In the genomic region with DNA sequence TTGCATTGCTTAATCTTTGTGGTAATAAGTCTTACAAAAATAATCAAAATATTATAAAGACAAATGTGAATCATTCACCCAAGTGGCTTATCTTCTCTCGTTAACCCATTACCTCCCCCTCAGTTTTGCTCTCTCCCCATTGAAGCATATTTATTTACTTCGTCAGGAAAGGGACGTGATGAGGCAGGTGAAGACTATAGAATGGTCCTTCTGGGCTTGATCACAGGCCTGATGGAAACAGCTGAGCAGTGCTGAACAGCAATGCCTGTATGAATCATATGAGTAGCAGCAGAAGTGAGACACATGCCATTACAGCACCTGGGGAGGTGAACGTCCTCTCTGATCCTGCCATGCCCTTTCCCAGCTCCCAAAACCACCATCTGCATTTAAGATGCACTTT, we compare ENCODE assay signal across 30 cellular contexts.
"Had no signal": no experiment of that assay in that cellular context is flagged by ENCODE, and none has a peak within 500 bp of the region (broad histone marks: within the 10 kb centered on the region; RNA-seq: fewer than 3 reads in every experiment).

No MANE protein-coding gene starts in this region.

- H3K9me3 ChIP-seq: gastroesophageal sphincter, right lobe of liver, uterus had no signal

- H3K27ac ChIP-seq: right lobe of liver, VCaP had no signal

- H3K36me3 ChIP-seq: gastroesophageal sphincter, right lobe of liver, uterus had no signal

- H3K4me1 ChIP-seq: right lobe of liver had no signal

- H3K4me3 ChIP-seq: gastroesophageal sphincter, right lobe of liver, skin epidermis, uterus had no signal

- H3K4me3 Mint-ChIP-seq: activated CD4-positive, alpha-beta memory T cell treated with anti-CD3 and anti-CD28 coated beads, Interleukin-2, amount 10 ng/mL, durations not matched to agents 7 days and 5 days; activated CD4-positive, alpha-beta T cell treated with anti-CD3 and anti-CD28 coated beads, Interleukin-2, amount 10 ng/mL, durations not matched to agents 7 days and 5 days; activated T-cell treated with anti-CD3 and anti-CD28 coated beads, Interleukin-2, amount 50 U/mL, for 24 hours; mesothelial cell of epicardium; naive thymus-derived CD4-positive, alpha-beta T cell; stimulated activated effector memory CD8-positive, alpha-beta T cell treated with anti-CD3 and anti-CD28 coated beads, Interleukin-12 subunit alpha, Interleukin-12 subunit beta, amount 100 ng/mL, for 72 hours; stimulated activated naive CD8-positive, alpha-beta T cell treated with anti-CD3 and anti-CD28 coated beads, Interleukin-15, Interleukin-2, amounts not matched to agents 100 ng/mL and 50 ng/mL, for 24 hours; type B pancreatic cell had no signal

- H3K27me3 ChIP-seq: gastroesophageal sphincter, right lobe of liver, uterus had no signal

- H3K9me3 Mint-ChIP-seq: activated CD4-positive, alpha-beta memory T cell treated with anti-CD3 and anti-CD28 coated beads, Interleukin-2, amount 10 ng/mL, durations not matched to agents 7 days and 5 days; stimulated activated effector memory CD8-positive, alpha-beta T cell treated with anti-CD3 and anti-CD28 coated beads, Interleukin-12 subunit alpha, Interleukin-12 subunit beta, amount 100 ng/mL, for 72 hours had no signal

- FAIRE-seq: colon, endometrium, keratinocyte, TTC549 had no signal

- H3K36me3 Mint-ChIP-seq: stimulated activated effector memory CD8-positive, alpha-beta T cell treated with anti-CD3 and anti-CD28 coated beads, Interleukin-12 subunit alpha, Interleukin-12 subunit beta, amount 100 ng/mL, for 72 hours; type B pancreatic cell had no signal

- H3K4me1 Mint-ChIP-seq: activated CD4-positive, alpha-beta memory T cell treated with anti-CD3 and anti-CD28 coated beads, Interleukin-2, amount 10 ng/mL, durations not matched to agents 7 days and 5 days; activated CD4-positive, alpha-beta T cell treated with anti-CD3 and anti-CD28 coated beads, Interleukin-2, amount 10 ng/mL, durations not matched to agents 7 days and 5 days; naive thymus-derived CD4-positive, alpha-beta T cell; stimulated activated effector memory CD8-positive, alpha-beta T cell treated with anti-CD3 and anti-CD28 coated beads, Interleukin-12 subunit alpha, Interleukin-12 subunit beta, amount 100 ng/mL, for 72 hours had no signal

- ATAC-seq: activated CD4-positive, CD25-positive, alpha-beta regulatory T cell treated with anti-CD3 and anti-CD28 coated beads, Interleukin-2, amount 50 U/mL, for 24 hours; gastroesophageal sphincter; left colon; naive thymus-derived CD4-positive, alpha-beta T cell; right lobe of liver; stimulated activated effector memory CD8-positive, alpha-beta T cell treated with anti-CD3 and anti-CD28 coated beads, Interleukin-12 subunit alpha, Interleukin-12 subunit beta, amount 100 ng/mL, for 72 hours had no signal

- DNase-seq: activated CD4-positive, alpha-beta memory T cell treated with anti-CD3 and anti-CD28 coated beads, Interleukin-2, amount 10 ng/mL, durations not matched to agents 7 days and 5 days; activated CD4-positive, alpha-beta T cell treated with anti-CD3 and anti-CD28 coated beads, Interleukin-2, amount 10 ng/mL, durations not matched to agents 7 days and 5 days; activated CD8-positive, alpha-beta memory T cell treated with anti-CD3 and anti-CD28 coated beads, Interleukin-2, amount 50 U/mL, for 48 hours; activated gamma-delta T cell; activated naive CD4-positive, alpha-beta T cell treated with anti-CD3 and anti-CD28 coated beads, Interleukin-2, amount 50 U/mL, for 16 hours; activated T-cell treated with anti-CD3 and anti-CD28 coated beads, Interleukin-2, amount 50 U/mL, for 24 hours; amniotic stem cell; dermis blood vessel endothelial cell; effector CD4-positive, alpha-beta T cell; head of caudate nucleus; hippocampal formation; left colon; naive thymus-derived CD4-positive, alpha-beta T cell; right lobe of liver; stimulated activated CD4-positive, alpha-beta T cell treated with anti-CD3 and anti-CD28 coated beads, Interleukin-4, amount 100 ng/mL, for 24 hours; substantia nigra; T-helper 9 cell; uterus had no signal

- H3K27me3 Mint-ChIP-seq: activated CD4-positive, alpha-beta memory T cell treated with anti-CD3 and anti-CD28 coated beads, Interleukin-2, amount 10 ng/mL, durations not matched to agents 7 days and 5 days; activated CD4-positive, alpha-beta T cell treated with anti-CD3 and anti-CD28 coated beads, Interleukin-2, amount 10 ng/mL, durations not matched to agents 7 days and 5 days; stimulated activated naive CD8-positive, alpha-beta T cell treated with anti-CD3 and anti-CD28 coated beads, Interleukin-15, Interleukin-2, amounts not matched to agents 100 ng/mL and 50 ng/mL, for 24 hours; type B pancreatic cell had no signal

- H3K27ac Mint-ChIP-seq: activated CD4-positive, alpha-beta memory T cell treated with anti-CD3 and anti-CD28 coated beads, Interleukin-2, amount 10 ng/mL, durations not matched to agents 7 days and 5 days; activated CD4-positive, alpha-beta T cell treated with anti-CD3 and anti-CD28 coated beads, Interleukin-2, amount 10 ng/mL, durations not matched to agents 7 days and 5 days; activated T-cell treated with anti-CD3 and anti-CD28 coated beads, Interleukin-2, amount 50 U/mL, for 24 hours; mesothelial cell of epicardium; naive thymus-derived CD4-positive, alpha-beta T cell; stimulated activated effector memory CD8-positive, alpha-beta T cell treated with anti-CD3 and anti-CD28 coated beads, Interleukin-12 subunit alpha, Interleukin-12 subunit beta, amount 100 ng/mL, for 72 hours; stimulated activated naive CD8-positive, alpha-beta T cell treated with anti-CD3 and anti-CD28 coated beads, Interleukin-15, Interleukin-2, amounts not matched to agents 100 ng/mL and 50 ng/mL, for 24 hours; type B pancreatic cell had no signal
